ENCODE assay signal across 8 cellular contexts in the genomic region with DNA sequence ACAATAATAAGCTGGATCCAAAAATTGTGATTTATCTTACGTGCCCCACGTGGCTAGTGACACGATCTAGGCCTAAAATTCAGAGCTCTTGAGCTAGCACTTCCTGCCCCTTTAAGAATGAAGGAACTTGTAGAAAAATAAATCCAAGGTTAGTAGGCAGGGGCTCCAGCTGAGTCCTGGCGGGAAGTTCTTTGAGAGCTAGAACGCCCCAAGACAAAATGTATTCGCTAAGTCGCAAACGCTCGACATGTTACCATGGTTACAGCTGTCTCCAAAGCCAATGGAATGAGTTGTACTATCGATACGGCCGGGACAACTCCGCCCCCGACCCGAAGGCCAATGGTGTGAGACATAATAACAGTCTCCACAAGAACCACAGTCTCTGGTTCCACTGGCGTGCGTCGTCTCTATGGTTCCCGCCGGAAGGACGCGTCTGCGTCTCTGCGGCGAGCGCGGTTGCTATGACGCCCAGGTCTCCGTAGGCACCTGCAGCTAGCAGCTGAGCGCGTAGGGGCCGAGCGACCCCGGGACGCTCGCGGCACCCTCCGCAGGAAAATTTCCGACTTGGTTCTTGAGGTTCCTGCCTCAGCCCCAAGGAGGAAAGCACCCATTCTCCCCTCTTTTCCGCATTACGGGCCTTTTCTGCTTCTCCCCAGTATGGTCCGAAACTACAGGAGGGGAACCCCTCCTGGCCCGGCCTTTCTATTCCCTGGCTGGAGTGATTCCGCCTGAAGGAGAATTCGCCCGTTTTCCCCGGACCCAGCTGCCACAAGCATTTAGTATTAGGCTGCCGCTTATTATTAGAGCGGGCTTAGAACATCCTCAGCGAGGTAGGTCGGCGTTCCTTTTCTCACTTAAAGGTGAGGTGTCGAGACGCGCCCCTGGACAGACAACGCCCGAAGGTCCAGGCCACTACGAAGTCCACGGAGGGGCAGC. TPM values are rescaled to one million over a fixed set of nuclear protein-coding genes. Genes with fewer than 3 reads are reported as not detected.
DNase-seq lines count a peak whose midpoint lies in the region; ATAC-seq and TF ChIP-seq lines count a peak whose summit lies in the region.

A gene (plus strand): TSS at position 459 of the 936 bp plus-strand sequence. CDS start 17,266 bp downstream, outside the sequence.

- H2BK20ac ChIP-seq in IMR-90 (ENCODE audit: low read depth, low read length) = no peak within 1 kb of the TSS

- H4K91ac ChIP-seq in IMR-90 (ENCODE audit: insufficient read depth, low read depth, low read length) = no peak within 1 kb of the TSS

- H3K23ac ChIP-seq in IMR-90 (ENCODE audit: low read depth, low read length) = no peak within 1 kb of the TSS

- H3K79me1 ChIP-seq in IMR-90 (ENCODE audit: low read depth in 1 of 2, low read length in 2 of 2) = no peaks in the 10 kb centered on the region

- no peaks in the 10 kb centered on the region for H3K36me3 ChIP-seq in IMR-90 (ENCODE audit: control insufficient read depth, insufficient read depth, low read length)
- H3K36me3 ChIP-seq in OCI-LY7 (ENCODE audit: insufficient read depth, low read length) = peaks cover 16% of the 10 kb centered on the region; the same call in 1 of the 2 replicates
- no peaks in the 10 kb centered on the region for H3K36me3 ChIP-seq in mucosa of descending colon (ENCODE audit: low read depth)

- H3K4me1 ChIP-seq in IMR-90 (ENCODE audit: control insufficient read depth, insufficient read depth, low read length) (no peaks in the 10 kb centered on the region), OCI-LY7 (ENCODE audit: insufficient read depth, low read length, poor library complexity, severe bottlenecking) (peaks cover 13% of the 10 kb centered on the region), mucosa of descending colon (ENCODE audit: low read depth) (peaks cover 3% of the 10 kb centered on the region)

- BruUV-seq in IMR-90 (replicated peaks; lab: Mats Ljungman, UMichigan) (no TSS peak), OCI-LY7 (replicated peaks; lab: Mats Ljungman, UMichigan) (no TSS peak)

- no peak within 1 kb of the TSS for H3K27ac ChIP-seq in IMR-90 (ENCODE audit: insufficient read depth, low read length)
- no peak within 1 kb of the TSS for H3K27ac ChIP-seq in OCI-LY7 (ENCODE audit: low read depth, low read length, poor library complexity, severe bottlenecking)

- no peak within 1 kb of the TSS; the same call in 1 of the 2 replicates for H3K9ac ChIP-seq in IMR-90 (ENCODE audit: low read depth, low read length)

- no peak within 1 kb of the TSS for H3K14ac ChIP-seq in IMR-90 (replicated peaks; ENCODE audit: low read depth, low read length)

- no peak within 1 kb of the TSS for H3K4ac ChIP-seq in IMR-90 (ENCODE audit: low read depth, low read length)

- no peaks in the 10 kb centered on the region for H3K9me1 ChIP-seq in IMR-90 (ENCODE audit: insufficient read depth, low read length)

- H3K27me3 ChIP-seq in IMR-90 (ENCODE audit: control insufficient read depth, insufficient read depth, low read length) = peaks cover under 1% of the 10 kb centered on the region; the same call in 1 of the 2 replicates

- no peak for TF ChIP-seq RAD21 in IMR-90 (IDR thresholded peaks at IDR 0.05; ENCODE audit: low read length)

- no peak within 1 kb of the TSS for H3K56ac ChIP-seq in IMR-90 (ENCODE audit: extremely low read depth, insufficient read depth, low read length)

- intact Hi-C loops in IMR-90 (cut with micrococcal nuclease) (loop anchor here (2.0 to 5.0 kb wide), 2 partner anchors 194 to 316 kb away; a partner anchor contains a TSS), OCI-LY7 (cut with micrococcal nuclease; ENCODE audit: unreplicated experiment) (no loop called here), mucosa of descending colon (cut with DNase I, micrococcal nuclease) (no loop called here)

- CTCF ChIA-PET in IMR-90 (lab: Yijun Ruan, JAX) = no interaction called here
- CTCF ChIA-PET in OCI-LY7 (lab: Charles Lee; ENCODE audit: unreplicated experiment) = no interaction called here

- H4K5ac ChIP-seq in IMR-90 (ENCODE audit: low read depth, low read length) = no peak within 1 kb of the TSS

- no peak within 1 kb of the TSS for H2AK5ac ChIP-seq in IMR-90 (ENCODE audit: low read depth, low read length)

- H4K8ac ChIP-seq in IMR-90 (ENCODE audit: low read depth in 2 of 2, low read length in 2 of 2) = peak within 1 kb of the TSS in 1 of 2 experiments; percentile 11; a peak in 1 of 4 replicates

- no peak for TF ChIP-seq POLR2A in IMR-90 (IDR thresholded peaks at IDR 0.05; ENCODE audit: low read depth, low read length)

- no peak within 1 kb of the TSS for H3K18ac ChIP-seq in IMR-90 (ENCODE audit: low read depth, low read length)

- H4K20me1 ChIP-seq in IMR-90 (ENCODE audit: insufficient read depth, low read length) = no peaks in the 10 kb centered on the region
- H4K20me1 ChIP-seq in OCI-LY7 (ENCODE audit: insufficient read depth, low read length) = no peaks in the 10 kb centered on the region

- dilution Hi-C loops in IMR-90 (cut with HindIII; ENCODE audit: low sequenced_read_pairs, unreplicated experiment) = no loop called here

- H2BK5ac ChIP-seq in IMR-90 (ENCODE audit: low read depth, low read length, poor library complexity, severe bottlenecking) = no peak within 1 kb of the TSS

- no peak within 1 kb of the TSS for H2BK15ac ChIP-seq in IMR-90 (ENCODE audit: low read depth, low read length)

- no peaks in the 10 kb centered on the region for H3K9me3 ChIP-seq in IMR-90 (ENCODE audit: control insufficient read depth, insufficient read depth, low read length)
- H3K9me3 ChIP-seq in OCI-LY7 (ENCODE audit: low read length) = no peaks in the 10 kb centered on the region
- H3K9me3 ChIP-seq in mucosa of descending colon = no peaks in the 10 kb centered on the region

- in situ Hi-C loops in IMR-90 (cut with MboI; ENCODE audit: low sequenced_read_pairs) = no loop called here

- no peak within 1 kb of the TSS for H2BK120ac ChIP-seq in IMR-90 (ENCODE audit: low read depth, low read length)

- POLR2A ChIA-PET in IMR-90 (lab: Charles Lee; ENCODE audit: unreplicated experiment) = interaction anchor here (0.6 kb wide), 1 partner anchor 71 kb away, joined by 10 read pairs; no protein-coding TSS in a partner anchor
- POLR2A ChIA-PET in OCI-LY7 (lab: Charles Lee) = interaction anchor here (0.8 kb wide), 1 partner anchor 487 kb away, joined by 3 read pairs; no protein-coding TSS in a partner anchor

- TF ChIP-seq CTCF in IMR-90 (conservative IDR thresholded peaks at IDR 0.05; ENCODE audit: low read depth, low read length) (no peak), OCI-LY7 (conservative IDR thresholded peaks at IDR 0.05; ENCODE audit: low read length) (no peak), epithelial cell of proximal tubule (conservative IDR thresholded peaks at IDR 0.05; ENCODE audit: low read depth, low read length) (no peak), mucosa of descending colon (IDR thresholded peaks at IDR 0.05) (peak; percentile 10)

- H2AK9ac ChIP-seq in IMR-90 (replicated peaks; ENCODE audit: low read depth, low read length, poor library complexity) = no peak within 1 kb of the TSS

- 2% methylated on average over 32 of the region's 59 CpGs; no CpG with 5 or more reads in 1 of the 2 experiments for WGBS in IMR-90 (ENCODE audit: extremely low coverage in 2 of 2, insufficient read length in 1 of 2), 2 experiments

- ATAC-seq in GM21576 (IDR thresholded peaks at IDR 0.05; ENCODE audit: unreplicated experiment) = peak; percentile 99
- peak; percentile 100 for ATAC-seq in IMR-90 (ENCODE audit: low read depth)
- ATAC-seq in mucosa of descending colon = peak; percentile 100

- H3K4me2 ChIP-seq in IMR-90 (ENCODE audit: low read depth, low read length) (peak within 1 kb of the TSS; percentile 93), OCI-LY7 (ENCODE audit: low read length) (peak within 1 kb of the TSS; percentile 83)

- peak within 1 kb of the TSS; percentile 96 for H2AFZ ChIP-seq in IMR-90 (replicated peaks; ENCODE audit: low read length, poor library complexity)
- H2AFZ ChIP-seq in OCI-LY7 (ENCODE audit: low read length) = peak within 1 kb of the TSS; percentile 88

- H3K9me2 ChIP-seq in OCI-LY7 (ENCODE audit: insufficient read depth, low read length) = no peaks in the 10 kb centered on the region

- no peaks in the 10 kb centered on the region for H3K79me2 ChIP-seq in OCI-LY7 (ENCODE audit: insufficient read depth, low read depth, low read length)

- peak within 1 kb of the TSS; percentile 61 for H3K4me3 ChIP-seq in IMR-90 (ENCODE audit: insufficient read depth, low read depth, low read length)
- peak within 1 kb of the TSS; percentile 65 for H3K4me3 ChIP-seq in OCI-LY7 (ENCODE audit: low read depth, low read length, poor library complexity, severe bottlenecking)
- peak within 1 kb of the TSS; percentile 70 for H3K4me3 ChIP-seq in epithelial cell of proximal tubule (ENCODE audit: low read depth, low read length)
- H3K4me3 ChIP-seq in mucosa of descending colon = peak within 1 kb of the TSS; percentile 16

- peak; percentile 99 for DNase-seq in DMS 273 (lab: John Stamatoyannopoulos, UW; ENCODE audit: unreplicated experiment)
- peak; percentile 98 for DNase-seq in IMR-90
- DNase-seq in OCI-LY7 (ENCODE audit: low spot score) = peak; percentile 94
- DNase-seq in activated T-cell treated with anti-CD3 and anti-CD28 coated beads for 48 hours (ENCODE audit: low read depth) = peak; percentile 91
- peak; percentile 88 for DNase-seq in epithelial cell of proximal tubule (ENCODE audit: low read depth)
- DNase-seq in mucosa of descending colon = peak; percentile 96 to 97 (median 97)
- DNase-seq in stimulated activated CD8-positive, alpha-beta memory T cell treated with anti-CD3 and anti-CD28 coated beads, Interleukin-2, amount 100 ng/mL, for 48 hours (ENCODE audit: low read depth in 2 of 2) = peak; percentile 84 to 91

TF ChIP-seq in IMR-90, 13 proteins besides CTCF, POLR2A, EP300 and RAD21 (continues in another document):
- TF ChIP-seq, protein P1, sequence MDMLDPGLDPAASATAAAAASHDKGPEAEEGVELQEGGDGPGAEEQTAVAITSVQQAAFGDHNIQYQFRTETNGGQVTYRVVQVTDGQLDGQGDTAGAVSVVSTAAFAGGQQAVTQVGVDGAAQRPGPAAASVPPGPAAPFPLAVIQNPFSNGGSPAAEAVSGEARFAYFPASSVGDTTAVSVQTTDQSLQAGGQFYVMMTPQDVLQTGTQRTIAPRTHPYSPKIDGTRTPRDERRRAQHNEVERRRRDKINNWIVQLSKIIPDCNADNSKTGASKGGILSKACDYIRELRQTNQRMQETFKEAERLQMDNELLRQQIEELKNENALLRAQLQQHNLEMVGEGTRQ (IDR thresholded peaks at IDR 0.05; ENCODE audit: low read depth, low read length) = peak; percentile 72
- TF ChIP-seq RCOR1 (IDR thresholded peaks at IDR 0.05; ENCODE audit: insufficient replicate concordance, low read length) (peak; percentile 35), SMC3 (IDR thresholded peaks at IDR 0.05; ENCODE audit: low read depth, low read length) (no peak), MXI1 (IDR thresholded peaks at IDR 0.05; ENCODE audit: borderline replicate concordance, low read depth, low read length) (peak; percentile 53)

RNA-seq across cellular contexts. Expression of the gene that starts here (rescaled TPM):
- total RNA-seq in IMR-90 (2012; rRNA removed) (under 0.01 and 0.18 TPM in 2 replicates), OCI-LY7 (2022) (1.9 and 2.6 TPM in 2 replicates), epithelial cell of proximal tubule (0.06 and 0.07 TPM in 2 replicates), mucosa of descending colon (1 to 10 TPM; 2.2 to 3.8 (median 3.7) TPM)
- 0.14 and 0.17 TPM in 2 replicates for polyA plus RNA-seq in IMR-90 (2012; rRNA removed)
- 0.01 TPM in 1 of 2 replicates, not detected in the other for polyA plus RNA-seq in IMR-90 (2012; cell fraction: cytosol; rRNA removed)
- polyA plus RNA-seq in IMR-90 (2012; cell fraction: nucleus; rRNA removed; ENCODE audit: low replicate concordance) = 0.16 and 0.45 TPM in 2 replicates
- total RNA-seq in OCI-LY7 (2014; rRNA removed; shearing (Covaris generic)) = 0.54 and 2.6 TPM in 2 replicates

Comparison
In these comparisons a context has a peak if more than half of its experiments do, and no peak if none do; other contexts are left out.
1. Peak in DNase-seq, ATAC-seq, H3K4me3 ChIP-seq and H3K4me2 ChIP-seq in IMR-90; RNA of the gene not detected or under 1 TPM.
2. Peak in DNase-seq and H3K4me3 ChIP-seq in epithelial cell of proximal tubule; RNA of the gene not detected or under 1 TPM.
3. H3K4me3 ChIP-seq: peak in every context shown above with its lines; median percentile 70 in epithelial cell of proximal tubule; 65 in OCI-LY7; 61 in IMR-90; 16 in mucosa of descending colon.